Comparison of ENCODE assay signal across 9 cellular contexts in the genomic region with DNA sequence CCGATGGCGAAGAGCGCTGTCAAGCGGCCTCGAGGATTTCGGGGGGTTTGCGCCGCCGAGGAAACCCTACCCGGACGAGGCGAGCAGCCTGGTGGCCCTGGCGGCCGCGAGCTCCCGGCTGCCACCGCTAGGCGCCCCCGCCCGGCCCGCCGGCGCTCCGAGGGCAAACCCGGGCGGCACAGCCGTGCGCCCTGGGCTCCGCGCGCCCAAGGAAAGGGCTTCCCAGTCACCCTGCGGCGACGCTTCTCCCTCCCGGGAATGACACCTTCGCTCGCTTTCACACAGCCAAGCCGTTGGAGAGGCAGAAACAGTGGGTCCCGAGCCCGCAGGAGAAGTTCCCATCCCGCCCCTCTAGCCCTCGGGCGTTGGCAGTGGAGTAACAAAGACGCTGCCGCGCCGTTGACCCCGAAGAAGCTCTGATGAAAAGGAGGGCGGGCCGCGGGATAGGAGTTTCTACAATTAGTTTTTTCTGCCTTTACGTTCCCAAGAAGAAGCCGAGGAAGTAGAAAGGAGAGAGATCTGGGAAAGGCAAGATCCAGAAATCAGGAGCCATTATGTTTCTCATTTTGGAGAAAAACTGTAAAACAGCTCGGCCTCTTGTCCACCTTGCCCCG.
A peak's percentile ranks its signal among the peaks of the same experiment; 100 is the strongest.
DNase-seq lines count a peak whose midpoint lies in the region; ATAC-seq, FAIRE-seq and TF ChIP-seq lines count a peak whose summit lies in the region.
"Had no signal": no experiment of that assay in that cellular context is flagged by ENCODE, and none has a peak within 500 bp of the region (broad histone marks: within the 10 kb centered on the region; RNA-seq: fewer than 3 reads in every experiment).

No MANE protein-coding gene starts in this region.

- FAIRE-seq in keratinocyte (lab: Jason Lieb, UNC): no peak
- FAIRE-seq: K562 had no signal

- H3K4me3 Mint-ChIP-seq in activated T-cell treated with anti-CD3 and anti-CD28 coated beads, Interleukin-2, amount 50 U/mL, for 4 hours: no peak overlapping the region
- peak overlapping the region; percentile 78 for H3K4me3 Mint-ChIP-seq in type B pancreatic cell

- H4K20me1 ChIP-seq in keratinocyte (ENCODE audit: control insufficient read depth, extremely low read depth, insufficient read depth, low read length): no peaks in the 10 kb centered on the region

- DNase-seq in stimulated activated CD4-positive, alpha-beta T cell treated with anti-CD3 and anti-CD28 coated beads, Interleukin-15, amount 100 ng/mL, for 24 hours: peak; percentile 44
- no peak for DNase-seq in stimulated activated CD4-positive, alpha-beta T cell treated with anti-CD3 and anti-CD28 coated beads, Interleukin-12 subunit alpha, Interleukin-12 subunit beta, amount 100 ng/mL, for 4 hours
- no peak for DNase-seq in activated T-cell treated with anti-CD3 and anti-CD28 coated beads, Interleukin-2, amount 50 U/mL, for 4 hours
- no peak for DNase-seq in keratinocyte (ENCODE audit: low read depth, low spot score)
- DNase-seq in type B pancreatic cell (ENCODE audit: extremely low spot score, unreplicated experiment): no peak
- DNase-seq in Ammon's horn (ENCODE audit: low spot score): no peak
- no peak for DNase-seq in head of caudate nucleus

- peak in 2 of 3 experiments; percentile 18 to 35 for TF ChIP-seq CTCF in keratinocyte (optimal IDR thresholded peaks at IDR 0.05 in 1 of 3, IDR thresholded peaks at IDR 0.05 in 1 of 3, conservative IDR thresholded peaks at IDR 0.05 in 1 of 3; ENCODE audit: extremely low read depth in 1 of 3, insufficient read depth in 2 of 3, low read length in 3 of 3)
- peak; percentile 72 for TF ChIP-seq CTCF in type B pancreatic cell (conservative IDR thresholded peaks at IDR 0.05)

- ATAC-seq in activated T-cell treated with anti-CD3 and anti-CD28 coated beads, Interleukin-2, amount 50 U/mL, for 4 hours: peak; percentile 52 to 69
- no peak for ATAC-seq in HG03354 (IDR thresholded peaks at IDR 0.05; ENCODE audit: poor library complexity, severe bottlenecking, unreplicated experiment)
- ATAC-seq: K562 had no signal

- no peaks in the 10 kb centered on the region for H3K9me3 ChIP-seq in keratinocyte (ENCODE audit: control insufficient read depth, low read depth, low read length)

- H3K27me3 Mint-ChIP-seq in activated T-cell treated with anti-CD3 and anti-CD28 coated beads, Interleukin-2, amount 50 U/mL, for 4 hours (ENCODE audit: low read depth): peaks cover 87% of the 10 kb centered on the region
- H3K27me3 Mint-ChIP-seq in type B pancreatic cell: peaks cover 92% of the 10 kb centered on the region

- no peaks in the 10 kb centered on the region for H3K36me3 ChIP-seq in keratinocyte (ENCODE audit: control insufficient read depth in 2 of 2, extremely low read depth in 1 of 2, insufficient read depth in 2 of 2, low read length in 2 of 2)

- H3K79me2 ChIP-seq in keratinocyte (ENCODE audit: control insufficient read depth, insufficient read depth, low read length): no peaks in the 10 kb centered on the region

- H3K27ac ChIP-seq in keratinocyte (ENCODE audit: control insufficient read depth, insufficient read depth, low read length): no peak overlapping the region

- dilution Hi-C loops in keratinocyte (cut with MboI; ENCODE audit: extremely low pct_ligation_motif_present, low sequenced_read_pairs): no loop called here

- H3K4me1 Mint-ChIP-seq in activated T-cell treated with anti-CD3 and anti-CD28 coated beads, Interleukin-2, amount 50 U/mL, for 4 hours (ENCODE audit: low read depth): peaks cover 14% of the 10 kb centered on the region
- H3K4me1 Mint-ChIP-seq in type B pancreatic cell (ENCODE audit: unreplicated experiment): peaks cover 44% of the 10 kb centered on the region

- H3K9me1 ChIP-seq in keratinocyte (ENCODE audit: control insufficient read depth, extremely low read depth, insufficient read depth, low read length): no peaks in the 10 kb centered on the region

- peak overlapping the region; percentile 80 for H2AFZ ChIP-seq in keratinocyte (ENCODE audit: control insufficient read depth, low read length)

- peak overlapping the region; percentile 82 for H3K4me2 ChIP-seq in keratinocyte (ENCODE audit: control insufficient read depth, extremely low read depth, insufficient read depth, low read depth, low read length)

- H3K36me3 Mint-ChIP-seq in activated T-cell treated with anti-CD3 and anti-CD28 coated beads, Interleukin-2, amount 50 U/mL, for 4 hours (ENCODE audit: insufficient read depth): no peaks in the 10 kb centered on the region
- H3K36me3 Mint-ChIP-seq in type B pancreatic cell: peaks cover 12% of the 10 kb centered on the region

- H3K4me3 ChIP-seq in keratinocyte (ENCODE audit: control insufficient read depth in 2 of 3, extremely low read depth in 1 of 3, insufficient read depth in 2 of 3, low read depth in 1 of 3, low read length in 3 of 3): peak overlapping the region in 2 of 3 experiments; percentile 44 to 60
- H3K4me3 ChIP-seq: K562 had no signal

- peaks cover 12% of the 10 kb centered on the region for H3K4me1 ChIP-seq in keratinocyte (ENCODE audit: control insufficient read depth, extremely low read depth, insufficient read depth, low read length)

- intact Hi-C loops in head of caudate nucleus (cut with DNase I): no loop called here

- H3K27me3 ChIP-seq in keratinocyte (ENCODE audit: control insufficient read depth, extremely low read depth, insufficient read depth, low read length): peaks cover 75% of the 10 kb centered on the region

- peak overlapping the region; percentile 69 for H3K27ac Mint-ChIP-seq in type B pancreatic cell

- no peak overlapping the region for H3K9ac ChIP-seq in keratinocyte (ENCODE audit: control insufficient read depth, extremely low read depth, insufficient read depth, low read length)

- H3K9me3 Mint-ChIP-seq in activated T-cell treated with anti-CD3 and anti-CD28 coated beads, Interleukin-2, amount 50 U/mL, for 4 hours: no peaks in the 10 kb centered on the region
- H3K9me3 Mint-ChIP-seq in type B pancreatic cell: no peaks in the 10 kb centered on the region
